Comparison of ENCODE assay signal across 8 cellular contexts in the genomic region with DNA sequence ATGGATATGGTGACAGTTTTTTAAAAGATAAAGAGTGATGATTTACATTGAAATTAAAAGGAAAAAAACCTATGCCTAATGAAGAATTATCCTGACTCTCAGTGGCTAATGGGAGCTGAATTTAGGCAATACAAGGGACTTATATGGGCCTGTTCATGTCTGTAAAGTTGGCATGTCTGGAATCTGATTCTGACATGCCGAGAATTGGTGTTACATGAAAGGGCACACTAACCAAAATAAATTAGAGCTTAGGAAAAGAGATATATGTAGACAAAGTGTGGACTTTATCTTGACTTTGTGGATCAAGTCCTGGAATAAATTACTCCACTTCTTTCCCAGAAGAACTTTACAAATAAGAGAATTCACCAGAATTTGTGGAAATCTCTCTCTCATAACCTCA. TPM values are rescaled to one million over a fixed set of nuclear protein-coding genes. Genes with fewer than 3 reads are reported as not detected.
DNase-seq lines count a peak whose midpoint lies in the region; ATAC-seq and TF ChIP-seq lines count a peak whose summit lies in the region.

No MANE protein-coding gene starts in this region.

- H3K4me2 ChIP-seq in PC-9, result peak overlapping the region; percentile 99

- H3K4me3 Mint-ChIP-seq in CD8-positive, alpha-beta memory T cell, result peak overlapping the region; percentile 93 to 99 (median 96)
- H3K4me3 Mint-ChIP-seq in osteocyte (ENCODE audit: unreplicated experiment), result peak overlapping the region; percentile 96

- no peaks in the 10 kb centered on the region for H3K9me3 ChIP-seq in CD8-positive, alpha-beta memory T cell (ENCODE audit: low read length)
- no peaks in the 10 kb centered on the region for H3K9me3 ChIP-seq in PC-9 (ENCODE audit: insufficient read depth, low read depth)

- peaks cover 0 to 31% (median 7%) of the 10 kb centered on the region in 3 donors for H3K36me3 Mint-ChIP-seq in CD8-positive, alpha-beta memory T cell
- H3K36me3 Mint-ChIP-seq in osteocyte (ENCODE audit: unreplicated experiment), result peaks cover 7% of the 10 kb centered on the region

- H3K4me1 ChIP-seq in CD8-positive, alpha-beta memory T cell (ENCODE audit: insufficient read depth, low read length), result peaks cover 41% of the 10 kb centered on the region
- peaks cover 40% of the 10 kb centered on the region for H3K4me1 ChIP-seq in PC-9 (replicated peaks; ENCODE audit: insufficient read depth)

- peak overlapping the region; percentile 91 to 100 (median 99) for H3K27ac Mint-ChIP-seq in CD8-positive, alpha-beta memory T cell
- H3K27ac Mint-ChIP-seq in osteocyte (ENCODE audit: unreplicated experiment), result peak overlapping the region; percentile 99

- H3K9me3 Mint-ChIP-seq in CD8-positive, alpha-beta memory T cell, result no peaks in the 10 kb centered on the region
- H3K9me3 Mint-ChIP-seq in osteocyte (ENCODE audit: unreplicated experiment), result no peaks in the 10 kb centered on the region

- intact Hi-C loops in PC-9 (cut with micrococcal nuclease; ENCODE audit: unreplicated experiment), result loop anchor here (5.0 kb wide), 1 partner anchor 141 kb away; no protein-coding TSS in a partner anchor

- H3K9me2 ChIP-seq in PC-9 (ENCODE audit: insufficient read depth), result no peaks in the 10 kb centered on the region

- TF ChIP-seq CTCF in PC-9 (conservative IDR thresholded peaks at IDR 0.05), result no peak
- TF ChIP-seq CTCF in osteocyte (IDR thresholded peaks at IDR 0.05), result no peak

- H3K79me2 ChIP-seq in PC-9 (ENCODE audit: low read depth), result peaks cover 80% of the 10 kb centered on the region

- no TSS peak for BruUV-seq in PC-9 (replicated peaks; lab: Mats Ljungman, UMichigan)

- no peaks in the 10 kb centered on the region for H3K36me3 ChIP-seq in CD8-positive, alpha-beta memory T cell (ENCODE audit: insufficient read depth, low read length)
- H3K36me3 ChIP-seq in PC-9 (ENCODE audit: low read depth), result peaks cover 22% of the 10 kb centered on the region; the same call in 1 of the 2 replicates

- POLR2A ChIA-PET in CD8-positive, alpha-beta memory T cell (lab: Charles Lee), result interaction anchor here (1.1 to 2.9 kb wide), 5 partner anchors 11 to 98 kb away, joined by 3 to 68 read pairs (median 12); partner anchors contain the start of genes HCFC2 and HSP90B1
- POLR2A ChIA-PET in PC-9 (lab: Charles Lee; ENCODE audit: unreplicated experiment), result no interaction called here

- no peaks in the 10 kb centered on the region for H3K27me3 Mint-ChIP-seq in CD8-positive, alpha-beta memory T cell
- H3K27me3 Mint-ChIP-seq in osteocyte (ENCODE audit: unreplicated experiment), result no peaks in the 10 kb centered on the region

- no peak for ATAC-seq in HG03520 (IDR thresholded peaks at IDR 0.05; ENCODE audit: unreplicated experiment)

- H2AFZ ChIP-seq in PC-9, result no peak overlapping the region

- DNase-seq in CD8-positive, alpha-beta memory T cell, result no peak
- DNase-seq in PC-9, result no peak
- DNase-seq in epithelial cell of prostate (ENCODE audit: low read depth, low spot score), result no peak
- no peak for DNase-seq in osteocyte (ENCODE audit: extremely low spot score, unreplicated experiment)
- no peak for DNase-seq in SK-N-DZ (ENCODE audit: low spot score)
- no peak for DNase-seq in C1 segment of cervical spinal cord (lab: John Stamatoyannopoulos, UW)
- DNase-seq in NAMALWA (ENCODE audit: low spot score), result no peak

- peak overlapping the region; percentile 90 for H3K27ac ChIP-seq in CD8-positive, alpha-beta memory T cell (ENCODE audit: low read depth, low read length)
- H3K27ac ChIP-seq in PC-9 (peak overlapping the region; percentile 80; the same call in 1 of the 2 replicates), epithelial cell of prostate (peak overlapping the region; percentile 88)

- peaks cover 9% of the 10 kb centered on the region for H3F3A ChIP-seq in PC-9 (ENCODE audit: insufficient read depth, low read depth)

- CTCF ChIA-PET in CD8-positive, alpha-beta memory T cell (lab: Charles Lee), result interaction anchor here (1.6 to 2.5 kb wide), 3 partner anchors 10 to 37 kb away, joined by 9 to 23 read pairs (median 11); partner anchors contain the start of gene HSP90B1
- CTCF ChIA-PET in PC-9 (lab: Charles Lee), result no interaction called here

- H3K27me3 ChIP-seq in CD8-positive, alpha-beta memory T cell (ENCODE audit: insufficient read depth, low read length, poor library complexity, severe bottlenecking), result no peaks in the 10 kb centered on the region
- H3K27me3 ChIP-seq in PC-9 (ENCODE audit: insufficient read depth, low read depth), result no peaks in the 10 kb centered on the region

- peaks cover 60 to 77% (median 75%) of the 10 kb centered on the region in 3 donors for H3K4me1 Mint-ChIP-seq in CD8-positive, alpha-beta memory T cell
- peaks cover 45% of the 10 kb centered on the region for H3K4me1 Mint-ChIP-seq in osteocyte (ENCODE audit: unreplicated experiment)

- H4K20me1 ChIP-seq in PC-9 (ENCODE audit: insufficient read depth), result peaks cover 44% of the 10 kb centered on the region

- H3K4me3 ChIP-seq in CD8-positive, alpha-beta memory T cell (ENCODE audit: low read length), result peak overlapping the region; percentile 74
- H3K4me3 ChIP-seq in PC-9, result peak overlapping the region; percentile 89

RNA-seq across cellular contexts. Expression of gene TDG, which starts 1.1 kb away (rescaled TPM):
- total RNA-seq in CD8-positive, alpha-beta memory T cell, result 10 to 100 TPM; 51.2 to 52.6 TPM
- 24.1 TPM for polyA plus RNA-seq in CD8-positive, alpha-beta memory T cell
- 17.9 and 21.0 TPM in 2 replicates for total RNA-seq in PC-9 (2021)
- total RNA-seq in osteocyte, result 32.7 and 33.9 TPM in 2 replicates
- polyA plus RNA-seq in SK-N-DZ (2014; cell fraction: cytosol; rRNA removed), result 84.8 and 87.8 TPM in 2 replicates
- 88.9 and 110 TPM in 2 replicates for polyA plus RNA-seq in SK-N-DZ (2014; cell fraction: nucleus; rRNA removed)

RNA-seq across cellular contexts. Expression of gene HSP90B1, which starts 36.5 kb away (rescaled TPM):
- total RNA-seq in CD8-positive, alpha-beta memory T cell, result 100 to 1,000 TPM; 461 to 488 TPM
- 348 TPM for polyA plus RNA-seq in CD8-positive, alpha-beta memory T cell
- total RNA-seq in PC-9 (2021), result 398 and 534 TPM in 2 replicates
- 682 and 686 TPM in 2 replicates for total RNA-seq in osteocyte
- 493 and 525 TPM in 2 replicates for polyA plus RNA-seq in SK-N-DZ (2014; cell fraction: cytosol; rRNA removed)
- polyA plus RNA-seq in SK-N-DZ (2014; cell fraction: nucleus; rRNA removed), result 957 and 1,246 TPM in 2 replicates
